Comparison of ENCODE assay signal across 16 cellular contexts in genomic region chr5:157479612-157480510, GRCh38. TPM values are rescaled to one million over a fixed set of nuclear protein-coding genes. Genes with fewer than 3 reads are reported as not detected.
DNase-seq lines count a peak whose midpoint lies in the region; ATAC-seq, FAIRE-seq and TF ChIP-seq lines count a peak whose summit lies in the region.
"Had no signal": no experiment of that assay in that cellular context is flagged by ENCODE, and none has a peak within 500 bp of the region (broad histone marks: within the 10 kb centered on the region; RNA-seq: fewer than 3 reads in every experiment).

No MANE protein-coding gene starts in this region.

- H3K36me3 ChIP-seq in stomach smooth muscle (ENCODE audit: control insufficient read depth in 2 of 2, insufficient read depth in 2 of 2, low read length in 2 of 2): peaks cover 29 to 31% of the 10 kb centered on the region in 2 donors
- H3K36me3 ChIP-seq: colonic mucosa had no signal

- no peaks in the 10 kb centered on the region for H3K27me3 ChIP-seq in stomach smooth muscle (ENCODE audit: control insufficient read depth in 1 of 2, insufficient read depth in 2 of 2, low read length in 2 of 2)
- H3K27me3 ChIP-seq: colonic mucosa, gastrocnemius medialis had no signal

- no peaks in the 10 kb centered on the region for H3K9me3 ChIP-seq in stomach smooth muscle (ENCODE audit: control insufficient read depth in 2 of 2, low read length in 2 of 2)
- H3K9me3 ChIP-seq: colonic mucosa, gastrocnemius medialis, psoas muscle had no signal

- peak overlapping the region; percentile 64 for H3K27ac Mint-ChIP-seq in activated T-cell treated with anti-CD3 and anti-CD28 coated beads, Interleukin-2, amount 50 U/mL, for 72 hours
- peak overlapping the region; percentile 74 for H3K27ac Mint-ChIP-seq in activated T-helper 2 cell treated with anti-CD3 and anti-CD28 coated beads, Interferon-gamma antibody, Interleukin-2, Interleukin-4, amounts not matched to agents 10 μg/mL and 5 μg/mL and 100 μg/mL, durations not matched to agents 14 hours and 24 hours and 36 hours
- peak overlapping the region; percentile 97 for H3K27ac Mint-ChIP-seq in memory B cell

- intact Hi-C loops in activated T-helper 2 cell treated with anti-CD3 and anti-CD28 coated beads, Interferon-gamma antibody, Interleukin-2, Interleukin-4, amounts not matched to agents 10 μg/mL and 5 μg/mL and 100 μg/mL, durations not matched to agents 14 hours and 24 hours and 36 hours (cut with micrococcal nuclease): loop anchor here (5.0 kb wide), 1 partner anchor 138 kb away; no protein-coding TSS in a partner anchor

- H3K4me3 Mint-ChIP-seq in activated T-cell treated with anti-CD3 and anti-CD28 coated beads, Interleukin-2, amount 50 U/mL, for 72 hours: no peak overlapping the region
- H3K4me3 Mint-ChIP-seq in activated T-cell treated with anti-CD3 and anti-CD28 coated beads, Interleukin-2, amount 50 U/mL, for 4 hours: no peak overlapping the region
- no peak overlapping the region for H3K4me3 Mint-ChIP-seq in activated T-helper 2 cell treated with anti-CD3 and anti-CD28 coated beads, Interferon-gamma antibody, Interleukin-2, Interleukin-4, amounts not matched to agents 10 μg/mL and 5 μg/mL and 100 μg/mL, durations not matched to agents 14 hours and 24 hours and 36 hours (ENCODE audit: low read depth)
- peak overlapping the region; percentile 1 for H3K4me3 Mint-ChIP-seq in memory B cell

- H3K4me3 ChIP-seq in stomach smooth muscle (ENCODE audit: low read length in 2 of 2): no peak overlapping the region
- H3K4me3 ChIP-seq: colonic mucosa, gastrocnemius medialis, psoas muscle had no signal

- TF ChIP-seq POLR2A in H54 (IDR thresholded peaks at IDR 0.05; ENCODE audit: low read depth, low read length): no peak

- peaks cover 15% of the 10 kb centered on the region for H3K4me1 Mint-ChIP-seq in activated T-cell treated with anti-CD3 and anti-CD28 coated beads, Interleukin-2, amount 50 U/mL, for 72 hours (ENCODE audit: low read depth)
- peaks cover 21% of the 10 kb centered on the region for H3K4me1 Mint-ChIP-seq in activated T-cell treated with anti-CD3 and anti-CD28 coated beads, Interleukin-2, amount 50 U/mL, for 4 hours (ENCODE audit: low read depth)
- peaks cover 38% of the 10 kb centered on the region for H3K4me1 Mint-ChIP-seq in activated T-helper 2 cell treated with anti-CD3 and anti-CD28 coated beads, Interferon-gamma antibody, Interleukin-2, Interleukin-4, amounts not matched to agents 10 μg/mL and 5 μg/mL and 100 μg/mL, durations not matched to agents 14 hours and 24 hours and 36 hours (ENCODE audit: low read depth)
- H3K4me1 Mint-ChIP-seq in memory B cell: peaks cover 48% of the 10 kb centered on the region

- no peaks in the 10 kb centered on the region for H3K27me3 Mint-ChIP-seq in activated T-cell treated with anti-CD3 and anti-CD28 coated beads, Interleukin-2, amount 50 U/mL, for 72 hours (ENCODE audit: low read depth)
- H3K27me3 Mint-ChIP-seq in activated T-cell treated with anti-CD3 and anti-CD28 coated beads, Interleukin-2, amount 50 U/mL, for 4 hours (ENCODE audit: low read depth): no peaks in the 10 kb centered on the region
- H3K27me3 Mint-ChIP-seq in activated T-helper 2 cell treated with anti-CD3 and anti-CD28 coated beads, Interferon-gamma antibody, Interleukin-2, Interleukin-4, amounts not matched to agents 10 μg/mL and 5 μg/mL and 100 μg/mL, durations not matched to agents 14 hours and 24 hours and 36 hours (ENCODE audit: low read depth): no peaks in the 10 kb centered on the region
- no peaks in the 10 kb centered on the region for H3K27me3 Mint-ChIP-seq in memory B cell

- H3K9me3 Mint-ChIP-seq in activated T-cell treated with anti-CD3 and anti-CD28 coated beads, Interleukin-2, amount 50 U/mL, for 72 hours: no peaks in the 10 kb centered on the region
- H3K9me3 Mint-ChIP-seq in activated T-cell treated with anti-CD3 and anti-CD28 coated beads, Interleukin-2, amount 50 U/mL, for 4 hours: no peaks in the 10 kb centered on the region
- H3K9me3 Mint-ChIP-seq in activated T-helper 2 cell treated with anti-CD3 and anti-CD28 coated beads, Interferon-gamma antibody, Interleukin-2, Interleukin-4, amounts not matched to agents 10 μg/mL and 5 μg/mL and 100 μg/mL, durations not matched to agents 14 hours and 24 hours and 36 hours: no peaks in the 10 kb centered on the region
- H3K9me3 Mint-ChIP-seq in memory B cell: no peaks in the 10 kb centered on the region

- FAIRE-seq in H54 (lab: Jason Lieb, UNC): no peak
- FAIRE-seq: GM19239 had no signal

- peaks cover 12 to 13% of the 10 kb centered on the region in 2 donors for H3K36me3 Mint-ChIP-seq in activated T-cell treated with anti-CD3 and anti-CD28 coated beads, Interleukin-2, amount 50 U/mL, for 72 hours (ENCODE audit: insufficient read depth in 2 of 2)
- peaks cover 26% of the 10 kb centered on the region for H3K36me3 Mint-ChIP-seq in activated T-cell treated with anti-CD3 and anti-CD28 coated beads, Interleukin-2, amount 50 U/mL, for 4 hours (ENCODE audit: insufficient read depth)
- H3K36me3 Mint-ChIP-seq in activated T-helper 2 cell treated with anti-CD3 and anti-CD28 coated beads, Interferon-gamma antibody, Interleukin-2, Interleukin-4, amounts not matched to agents 10 μg/mL and 5 μg/mL and 100 μg/mL, durations not matched to agents 14 hours and 24 hours and 36 hours (ENCODE audit: low read depth): peaks cover 92% of the 10 kb centered on the region
- peaks cover 52% of the 10 kb centered on the region for H3K36me3 Mint-ChIP-seq in memory B cell

- H3K9ac ChIP-seq in stomach smooth muscle (ENCODE audit: low read length in 2 of 2): peak overlapping the region in 1 of 2 donors; percentile 55

- no peak for DNase-seq in activated T-cell treated with anti-CD3 and anti-CD28 coated beads, Interleukin-2, amount 50 U/mL, for 72 hours
- no peak for DNase-seq in activated T-cell treated with anti-CD3 and anti-CD28 coated beads, Interleukin-2, amount 50 U/mL, for 4 hours
- DNase-seq in activated T-helper 2 cell treated with anti-CD3 and anti-CD28 coated beads, Interferon-gamma antibody, Interleukin-2, Interleukin-4, amounts not matched to agents 10 μg/mL and 5 μg/mL and 100 μg/mL, durations not matched to agents 14 hours and 24 hours and 36 hours (ENCODE audit: low spot score): no peak
- DNase-seq in memory B cell (ENCODE audit: low spot score in 2 of 2) (no peak), H54 (ENCODE audit: insufficient read length, low spot score) (no peak), NCI-H2107 treated with DMSO at 0.1 percent for 48 hours (lab: John Stamatoyannopoulos, UW; ENCODE audit: unreplicated experiment) (no peak), cerebellum (ENCODE audit: low spot score) (no peak)
- DNase-seq: activated CD8-positive, alpha-beta memory T cell treated with anti-CD3 and anti-CD28 coated beads for 24 hours; colonic mucosa; gastrocnemius medialis; NCI-H146; NCI-H774; psoas muscle; stimulated activated naive CD8-positive, alpha-beta T cell treated with anti-CD3 and anti-CD28 coated beads, Interleukin-15, Interleukin-2, amounts not matched to agents 100 U/mL and 50 U/mL, for 24 hours had no signal

- ATAC-seq in activated T-cell treated with anti-CD3 and anti-CD28 coated beads, Interleukin-2, amount 50 U/mL, for 72 hours (replicated peaks in 1 of 2): peak in 1 of 2 donors; percentile 19
- ATAC-seq in activated T-cell treated with anti-CD3 and anti-CD28 coated beads, Interleukin-2, amount 50 U/mL, for 4 hours: no peak
- ATAC-seq in memory B cell (ENCODE audit: low read depth): no peak
- ATAC-seq: psoas muscle; stimulated activated naive CD8-positive, alpha-beta T cell treated with anti-CD3 and anti-CD28 coated beads, Interleukin-15, Interleukin-2, amounts not matched to agents 100 U/mL and 50 U/mL, for 24 hours had no signal

- peak overlapping the region; percentile 90 for H3K27ac ChIP-seq in stomach smooth muscle (ENCODE audit: low read length)
- H3K27ac ChIP-seq: colonic mucosa, gastrocnemius medialis, psoas muscle had no signal

- H3K4me1 ChIP-seq in stomach smooth muscle (ENCODE audit: control insufficient read depth, insufficient read depth, low read length): peaks cover 44% of the 10 kb centered on the region
- H3K4me1 ChIP-seq: colonic mucosa, gastrocnemius medialis, psoas muscle had no signal

RNA-seq across cellular contexts. Expression of gene NIPAL4, which starts 19.8 kb away (rescaled TPM):
- 1 to 10 TPM; 3.1 to 5.9 TPM for total RNA-seq in activated T-cell treated with anti-CD3 and anti-CD28 coated beads, Interleukin-2, amount 50 U/mL, for 72 hours
- total RNA-seq in activated T-cell treated with anti-CD3 and anti-CD28 coated beads, Interleukin-2, amount 50 U/mL, for 4 hours: 1 to 10 TPM; 3.7 to 5.0 (median 3.8) TPM
- 1.9 and 2.1 TPM in 2 replicates for total RNA-seq in activated T-helper 2 cell treated with anti-CD3 and anti-CD28 coated beads, Interferon-gamma antibody, Interleukin-2, Interleukin-4, amounts not matched to agents 10 μg/mL and 5 μg/mL and 100 μg/mL, durations not matched to agents 14 hours and 24 hours and 36 hours
- not detected for total RNA-seq in cerebellum
